In genomic region chr4:10075953-10076391, GRCh38 we compare ENCODE assay signal across 14 cellular contexts. TPM values are rescaled to one million over a fixed set of nuclear protein-coding genes. Genes with fewer than 3 reads are reported as not detected.
DNase-seq lines count a peak whose midpoint lies in the region; ATAC-seq and TF ChIP-seq lines count a peak whose summit lies in the region.
"Had no signal": no experiment of that assay in that cellular context is flagged by ENCODE, and none has a peak within 500 bp of the region (broad histone marks: within the 10 kb centered on the region; RNA-seq: fewer than 3 reads in every experiment).

No MANE protein-coding gene starts in this region.

- H3K27ac Mint-ChIP-seq in effector memory CD8-positive, alpha-beta T cell = peak overlapping the region; percentile 83 to 91

- peak overlapping the region in 1 of 2 donors; percentile 23 for H3K4me3 Mint-ChIP-seq in effector memory CD8-positive, alpha-beta T cell

- ATAC-seq in Right ventricle myocardium inferior (peak; percentile 8), upper lobe of right lung (no peak)
- ATAC-seq in effector memory CD8-positive, alpha-beta T cell (replicated peaks) = no peak
- ATAC-seq: pancreas had no signal

- H3K4me1 ChIP-seq in right atrium auricular region (peaks cover 0 to 28% of the 10 kb centered on the region in 2 donors), mesodermal cell (ENCODE audit: control insufficient read depth, insufficient read depth, low read length, poor library complexity, severe bottlenecking) (peaks cover 12% of the 10 kb centered on the region), upper lobe of right lung (peaks cover 11% of the 10 kb centered on the region)
- H3K4me1 ChIP-seq: pancreas had no signal

- H3K9me3 ChIP-seq in right atrium auricular region (no peaks in the 10 kb centered on the region), mesodermal cell (ENCODE audit: control insufficient read depth, low read length) (no peaks in the 10 kb centered on the region), upper lobe of right lung (no peaks in the 10 kb centered on the region)
- H3K9me3 ChIP-seq: heart right ventricle, pancreas had no signal

- DNase-seq in Right ventricle myocardium inferior (ENCODE audit: missing footprints) = no peak
- no peak for DNase-seq in right atrium auricular region (ENCODE audit: low spot score)
- DNase-seq in effector memory CD8-positive, alpha-beta T cell = no peak
- DNase-seq in upper lobe of right lung = peak; percentile 63
- no peak for DNase-seq in cortex of kidney (lab: John Stamatoyannopoulos, UW)
- no peak for DNase-seq in NCI-H2081 (lab: John Stamatoyannopoulos, UW)
- DNase-seq in SHP77 (lab: John Stamatoyannopoulos, UW) = no peak
- DNase-seq: activated CD4-positive, alpha-beta T cell treated with anti-CD3 and anti-CD28 coated beads for 1 hour; activated gamma-delta T cell; heart right ventricle; stimulated activated CD4-positive, alpha-beta T cell treated with anti-CD3 and anti-CD28 coated beads, Interleukin-15, amount 100 ng/mL, for 24 hours had no signal

- H3K36me3 ChIP-seq in right atrium auricular region (peaks cover 91% of the 10 kb centered on the region), mesodermal cell (ENCODE audit: control insufficient read depth, insufficient read depth, low read length) (peaks cover 90% of the 10 kb centered on the region), upper lobe of right lung (peaks cover 84% of the 10 kb centered on the region)

- TF ChIP-seq CTCF in right atrium auricular region (IDR thresholded peaks at IDR 0.05) (no peak), upper lobe of right lung (IDR thresholded peaks at IDR 0.05) (no peak)

- no peaks in the 10 kb centered on the region for H3K27me3 Mint-ChIP-seq in effector memory CD8-positive, alpha-beta T cell

- no peaks in the 10 kb centered on the region for H3K27me3 ChIP-seq in right atrium auricular region
- no peaks in the 10 kb centered on the region for H3K27me3 ChIP-seq in upper lobe of right lung
- H3K27me3 ChIP-seq: heart right ventricle, pancreas had no signal

- WGBS in mesodermal cell (ENCODE audit: insufficient coverage in 2 of 2), 2 experiments = 95 to 96% methylated on average over 9 to 11 of the region's 11 CpGs

- intact Hi-C loops in Right ventricle myocardium inferior (cut with DNase I) = no loop called here
- intact Hi-C loops in upper lobe of right lung (cut with DNase I) = no loop called here

- peaks cover 87% of the 10 kb centered on the region for H3K36me3 Mint-ChIP-seq in effector memory CD8-positive, alpha-beta T cell (ENCODE audit: insufficient read depth)

- peaks cover 0 to 8% of the 10 kb centered on the region in 2 donors for H3K4me1 Mint-ChIP-seq in effector memory CD8-positive, alpha-beta T cell (ENCODE audit: low read depth in 2 of 2)

- H3K27ac ChIP-seq in right atrium auricular region = no peak overlapping the region
- peak overlapping the region; percentile 36 for H3K27ac ChIP-seq in mesodermal cell (ENCODE audit: low read depth, low read length, severe bottlenecking)
- no peak overlapping the region for H3K27ac ChIP-seq in upper lobe of right lung
- H3K27ac ChIP-seq: HL-60, pancreas had no signal

- H3K4me3 ChIP-seq in right atrium auricular region = no peak overlapping the region
- H3K4me3 ChIP-seq in mesodermal cell (ENCODE audit: extremely low read depth, insufficient read depth, low read length, poor library complexity, severe bottlenecking) = no peak overlapping the region
- no peak overlapping the region for H3K4me3 ChIP-seq in upper lobe of right lung
- H3K4me3 ChIP-seq: heart right ventricle, pancreas had no signal

- no peaks in the 10 kb centered on the region for H3K9me3 Mint-ChIP-seq in effector memory CD8-positive, alpha-beta T cell

RNA-seq across cellular contexts. Expression of gene WDR1, which starts 40.6 kb away (rescaled TPM):
- 210 TPM for total RNA-seq in Right ventricle myocardium inferior
- total RNA-seq in right atrium auricular region = 100 to 1,000 TPM; 109 to 216 TPM
- 278 TPM for polyA plus RNA-seq in mesodermal cell (2013, experiment 1 of 2)
- 225 TPM for polyA plus RNA-seq in mesodermal cell (2013, experiment 2 of 2)
- 234 TPM for total RNA-seq in upper lobe of right lung

RNA-seq across cellular contexts. Expression of gene SLC2A9, which starts 54.7 kb away (rescaled TPM):
- 9.6 TPM for total RNA-seq in Right ventricle myocardium inferior
- 1 to 10 TPM; 3.5 to 5.8 TPM for total RNA-seq in right atrium auricular region
- polyA plus RNA-seq in mesodermal cell (2013, experiment 1 of 2) = 0.15 TPM
- not detected for polyA plus RNA-seq in mesodermal cell (2013, experiment 2 of 2)
- total RNA-seq in upper lobe of right lung = 19.0 TPM
